16 cellular contexts compared by ENCODE assay signal in the genomic region with DNA sequence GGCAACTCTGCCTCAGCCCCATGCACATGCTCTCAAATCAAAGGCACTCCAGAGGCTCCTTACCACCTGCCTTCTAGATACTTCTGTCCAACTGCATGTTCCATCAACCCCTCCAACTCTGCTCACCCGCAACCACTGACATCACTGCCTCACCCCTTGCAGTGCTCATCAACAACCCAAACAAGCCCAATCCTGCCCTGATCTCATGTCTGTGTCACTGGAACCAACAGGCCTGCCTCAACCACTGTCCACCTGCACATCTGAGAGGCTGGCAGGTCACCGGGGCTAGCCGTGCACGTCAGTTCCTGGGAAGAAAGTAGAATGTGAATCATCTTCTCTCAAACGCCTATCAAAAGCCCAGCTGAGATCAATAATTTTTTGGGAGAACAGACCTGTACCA.
"Had no signal": no experiment of that assay in that cellular context is flagged by ENCODE, and none has a peak within 500 bp of the region (broad histone marks: within the 10 kb centered on the region; RNA-seq: fewer than 3 reads in every experiment).

No MANE protein-coding gene starts in this region.

- H3K27ac Mint-ChIP-seq: activated CD4-positive, alpha-beta T cell treated with anti-CD3 and anti-CD28 coated beads, Interleukin-2, amount 10 ng/mL, durations not matched to agents 7 days and 5 days; activated naive CD8-positive, alpha-beta T cell treated with anti-CD3 and anti-CD28 coated beads, Interleukin-2, amount 10 ng/mL, durations not matched to agents 7 days and 5 days; stimulated activated memory B cell treated with anti-CD40 and anti-IgM and Interleukin-4, amounts not matched to agents 10 μg/mL and 1 μg/mL and 100 μg/mL, for 72 hours; T-helper 1 cell treated with Interleukin-12 subunit alpha and Interleukin-12 subunit beta and Interleukin-4 antibody, amounts not matched to agents 30 μg/mL and 1 μg/mL, for 36 hours had no signal

- H3K4me3 Mint-ChIP-seq: activated CD4-positive, alpha-beta T cell treated with anti-CD3 and anti-CD28 coated beads, Interleukin-2, amount 10 ng/mL, durations not matched to agents 7 days and 5 days; activated naive CD8-positive, alpha-beta T cell treated with anti-CD3 and anti-CD28 coated beads, Interleukin-2, amount 10 ng/mL, durations not matched to agents 7 days and 5 days; brain; stimulated activated memory B cell treated with anti-CD40 and anti-IgM and Interleukin-4, amounts not matched to agents 10 μg/mL and 1 μg/mL and 100 μg/mL, for 72 hours; T-helper 1 cell treated with Interleukin-12 subunit alpha and Interleukin-12 subunit beta and Interleukin-4 antibody, amounts not matched to agents 30 μg/mL and 1 μg/mL, for 36 hours had no signal

- H3K9me3 ChIP-seq: gastroesophageal sphincter, pancreas had no signal

- H3K27me3 ChIP-seq: gastroesophageal sphincter, pancreas, tibial nerve had no signal

- DNase-seq: activated CD4-positive, alpha-beta T cell treated with anti-CD3 and anti-CD28 coated beads, Interleukin-2, amount 10 ng/mL, durations not matched to agents 7 days and 5 days; activated CD4-positive, CD25-positive, alpha-beta regulatory T cell; activated CD8-positive, alpha-beta memory T cell treated with anti-CD3 and anti-CD28 coated beads for 24 hours; activated naive CD4-positive, alpha-beta T cell; activated naive CD8-positive, alpha-beta T cell treated with anti-CD3 and anti-CD28 coated beads, Interleukin-2, amount 10 ng/mL, durations not matched to agents 7 days and 5 days; effector CD8-positive, alpha-beta T cell; midbrain; pancreas had no signal

- H3K4me3 ChIP-seq: gastroesophageal sphincter, lung, pancreas, tibial nerve had no signal

- H3K27ac ChIP-seq: gastroesophageal sphincter, pancreas, tibial nerve had no signal

- H3K27me3 Mint-ChIP-seq: activated CD4-positive, alpha-beta T cell treated with anti-CD3 and anti-CD28 coated beads, Interleukin-2, amount 10 ng/mL, durations not matched to agents 7 days and 5 days had no signal

- FAIRE-seq: islet of Langerhans, pancreas, TTC549 had no signal

- H3K4me1 Mint-ChIP-seq: activated CD4-positive, alpha-beta T cell treated with anti-CD3 and anti-CD28 coated beads, Interleukin-2, amount 10 ng/mL, durations not matched to agents 7 days and 5 days; activated naive CD8-positive, alpha-beta T cell treated with anti-CD3 and anti-CD28 coated beads, Interleukin-2, amount 10 ng/mL, durations not matched to agents 7 days and 5 days; stimulated activated memory B cell treated with anti-CD40 and anti-IgM and Interleukin-4, amounts not matched to agents 10 μg/mL and 1 μg/mL and 100 μg/mL, for 72 hours had no signal

- H3K9me3 Mint-ChIP-seq: activated CD4-positive, alpha-beta T cell treated with anti-CD3 and anti-CD28 coated beads, Interleukin-2, amount 10 ng/mL, durations not matched to agents 7 days and 5 days; activated naive CD8-positive, alpha-beta T cell treated with anti-CD3 and anti-CD28 coated beads, Interleukin-2, amount 10 ng/mL, durations not matched to agents 7 days and 5 days; stimulated activated memory B cell treated with anti-CD40 and anti-IgM and Interleukin-4, amounts not matched to agents 10 μg/mL and 1 μg/mL and 100 μg/mL, for 72 hours; T-helper 1 cell treated with Interleukin-12 subunit alpha and Interleukin-12 subunit beta and Interleukin-4 antibody, amounts not matched to agents 30 μg/mL and 1 μg/mL, for 36 hours had no signal

- H3K36me3 Mint-ChIP-seq: activated naive CD8-positive, alpha-beta T cell treated with anti-CD3 and anti-CD28 coated beads, Interleukin-2, amount 10 ng/mL, durations not matched to agents 7 days and 5 days; stimulated activated memory B cell treated with anti-CD40 and anti-IgM and Interleukin-4, amounts not matched to agents 10 μg/mL and 1 μg/mL and 100 μg/mL, for 72 hours had no signal
